Comparison of ENCODE assay signal across 9 cellular contexts in the genomic region with DNA sequence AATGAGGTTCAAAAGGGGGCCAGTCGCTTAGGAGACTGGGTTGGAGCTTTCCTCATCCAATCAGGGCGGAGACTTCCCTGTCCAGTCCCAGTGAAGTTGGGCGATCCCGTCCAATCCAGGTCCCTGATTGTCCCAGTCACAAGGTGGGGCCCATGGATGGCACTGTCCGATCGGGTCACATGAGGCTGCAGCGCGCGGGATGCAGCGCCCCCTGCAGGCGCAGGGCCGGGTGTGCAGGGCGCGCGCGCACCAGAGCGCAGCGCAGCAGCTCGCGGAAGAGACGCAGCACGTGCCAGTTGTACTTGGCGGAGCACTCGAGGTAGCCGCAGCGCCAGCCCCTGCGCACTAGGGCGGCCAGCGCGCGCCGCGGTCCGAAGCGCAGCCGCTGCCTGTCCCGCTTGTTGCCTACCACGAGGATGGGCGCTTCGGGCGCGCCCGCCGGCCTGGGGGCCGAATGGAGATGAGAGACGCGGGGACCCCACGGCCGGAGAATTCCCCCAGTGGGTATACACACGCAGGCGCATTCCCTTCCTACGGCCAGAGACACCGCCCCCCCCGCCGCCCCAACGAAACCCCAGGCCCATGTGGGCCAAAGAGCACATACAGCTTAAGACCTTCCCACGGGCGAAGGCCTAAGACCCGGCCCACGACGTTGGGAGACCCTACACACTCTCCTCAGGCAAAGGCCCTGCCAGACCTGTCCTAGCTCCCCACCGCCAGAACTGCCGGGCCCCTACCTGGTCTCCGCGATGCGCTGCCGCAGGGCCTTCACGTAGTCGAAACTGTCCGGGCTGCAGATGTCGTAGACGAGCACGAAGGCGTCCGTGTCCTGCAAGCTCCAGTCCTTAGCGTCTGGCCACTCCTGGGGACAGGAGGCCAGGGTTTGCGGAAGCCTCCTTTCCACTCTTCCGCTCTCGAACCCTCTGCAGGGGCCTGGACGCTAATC. TPM values are rescaled to one million over a fixed set of nuclear protein-coding genes. Genes with fewer than 3 reads are reported as not detected.
DNase-seq lines count a peak whose midpoint lies in the region; ATAC-seq, FAIRE-seq and TF ChIP-seq lines count a peak whose summit lies in the region.
"Had no signal": no experiment of that assay in that cellular context is flagged by ENCODE, and none has a peak within 500 bp of the region (broad histone marks: within the 10 kb centered on the region; RNA-seq: fewer than 3 reads in every experiment).

No MANE protein-coding gene starts in this region.

- no peaks in the 10 kb centered on the region for H3K36me3 Mint-ChIP-seq in activated CD8-positive, alpha-beta memory T cell treated with anti-CD3 and anti-CD28 coated beads, Interleukin-2, amount 10 ng/mL, durations not matched to agents 7 days and 5 days
- H3K36me3 Mint-ChIP-seq: natural killer cell treated with Interleukin-12 subunit alpha and Interleukin-12 subunit beta and Interleukin-15 and Interleukin-18, amount 100 ng/mL, for 72 hours had no signal

- H3K36me3 ChIP-seq in effector memory CD4-positive, alpha-beta T cell (ENCODE audit: control insufficient read depth, insufficient read depth, low read length), result no peaks in the 10 kb centered on the region

- FAIRE-seq in GM12892 (lab: Jason Lieb, UNC), result no peak

- H3K27me3 ChIP-seq in effector memory CD4-positive, alpha-beta T cell (replicated peaks; ENCODE audit: control insufficient read depth, insufficient read depth, low read length, poor library complexity, severe bottlenecking), result peaks cover 16% of the 10 kb centered on the region

- no peak overlapping the region for H3K27ac ChIP-seq in effector memory CD4-positive, alpha-beta T cell (ENCODE audit: insufficient read depth, low read length, poor library complexity, severe bottlenecking)

- CTCF ChIA-PET in activated CD8-positive, alpha-beta memory T cell treated with anti-CD3 and anti-CD28 coated beads, Interleukin-2, amount 10 ng/mL, durations not matched to agents 7 days and 5 days (lab: Charles Lee), result interaction anchor here (0.7 to 2.1 kb wide), 10 partner anchors 8 to 293 kb away, joined by 3 to 10 read pairs (median 4); a partner anchor contains a TSS

- peaks cover 35% of the 10 kb centered on the region for H3K4me1 ChIP-seq in effector memory CD4-positive, alpha-beta T cell (ENCODE audit: control insufficient read depth, insufficient read depth, low read length, poor library complexity, severe bottlenecking)

- H3K27ac Mint-ChIP-seq in activated CD8-positive, alpha-beta memory T cell treated with anti-CD3 and anti-CD28 coated beads, Interleukin-2, amount 10 ng/mL, durations not matched to agents 7 days and 5 days, result no peak overlapping the region

- intact Hi-C loops in Right ventricle myocardium inferior (cut with DNase I), result no loop called here

- peaks cover 49% of the 10 kb centered on the region for H3K27me3 Mint-ChIP-seq in activated CD8-positive, alpha-beta memory T cell treated with anti-CD3 and anti-CD28 coated beads, Interleukin-2, amount 10 ng/mL, durations not matched to agents 7 days and 5 days

- peak; percentile 29 for ATAC-seq in activated CD8-positive, alpha-beta memory T cell treated with anti-CD3 and anti-CD28 coated beads, Interleukin-2, amount 10 ng/mL, durations not matched to agents 7 days and 5 days
- ATAC-seq in Right ventricle myocardium inferior (peak; percentile 6), GM21423 (IDR thresholded peaks at IDR 0.05; ENCODE audit: unreplicated experiment) (no peak), HG03039 (IDR thresholded peaks at IDR 0.05; ENCODE audit: unreplicated experiment) (no peak), GM18873 (IDR thresholded peaks at IDR 0.05; ENCODE audit: low FRiP score, unreplicated experiment) (no peak)

- TF ChIP-seq POLR2A in GM12892 (IDR thresholded peaks at IDR 0.05; ENCODE audit: low read depth, low read length), result no peak

- peak; percentile 73 for TF ChIP-seq CTCF in retinal pigment epithelial cell (conservative IDR thresholded peaks at IDR 0.05; ENCODE audit: low read depth, low read length)

- H3K9me3 Mint-ChIP-seq in activated CD8-positive, alpha-beta memory T cell treated with anti-CD3 and anti-CD28 coated beads, Interleukin-2, amount 10 ng/mL, durations not matched to agents 7 days and 5 days (ENCODE audit: low read depth), result no peaks in the 10 kb centered on the region
- H3K9me3 Mint-ChIP-seq: natural killer cell treated with Interleukin-12 subunit alpha and Interleukin-12 subunit beta and Interleukin-15 and Interleukin-18, amount 100 ng/mL, for 72 hours had no signal

- peak; percentile 23 for DNase-seq in GM12892 (ENCODE audit: insufficient read length)
- no peak for DNase-seq in activated CD8-positive, alpha-beta memory T cell treated with anti-CD3 and anti-CD28 coated beads, Interleukin-2, amount 10 ng/mL, durations not matched to agents 7 days and 5 days
- no peak for DNase-seq in Right ventricle myocardium inferior (ENCODE audit: missing footprints)
- no peak for DNase-seq in retinal pigment epithelial cell (ENCODE audit: low read depth)
- no peak for DNase-seq in effector memory CD4-positive, alpha-beta T cell

- peaks cover 44% of the 10 kb centered on the region for H3K4me1 Mint-ChIP-seq in activated CD8-positive, alpha-beta memory T cell treated with anti-CD3 and anti-CD28 coated beads, Interleukin-2, amount 10 ng/mL, durations not matched to agents 7 days and 5 days

- no peaks in the 10 kb centered on the region for H3K9me3 ChIP-seq in effector memory CD4-positive, alpha-beta T cell (ENCODE audit: control insufficient read depth, low read length)

- no peak overlapping the region for H3K4me3 Mint-ChIP-seq in activated CD8-positive, alpha-beta memory T cell treated with anti-CD3 and anti-CD28 coated beads, Interleukin-2, amount 10 ng/mL, durations not matched to agents 7 days and 5 days

- no peak overlapping the region for H3K4me3 ChIP-seq in retinal pigment epithelial cell (ENCODE audit: low read length)
- H3K4me3 ChIP-seq in effector memory CD4-positive, alpha-beta T cell (ENCODE audit: insufficient read depth, low read depth, low read length, poor library complexity, severe bottlenecking), result no peak overlapping the region

RNA-seq across cellular contexts. Expression of a gene that starts 2.1 kb away (rescaled TPM):
- polyA plus RNA-seq in GM12892 (2012; ENCODE audit: missing spikeins), result not detected
- under 1 TPM; 0.63 to 0.70 TPM for total RNA-seq in activated CD8-positive, alpha-beta memory T cell treated with anti-CD3 and anti-CD28 coated beads, Interleukin-2, amount 10 ng/mL, durations not matched to agents 7 days and 5 days
- 1.1 TPM for total RNA-seq in Right ventricle myocardium inferior

RNA-seq across cellular contexts. Expression of a gene that starts 6.9 kb away (rescaled TPM):
- polyA plus RNA-seq in GM12892 (2012; ENCODE audit: missing spikeins), result not detected
- 10 to 100 TPM; 12.0 to 16.9 TPM for total RNA-seq in activated CD8-positive, alpha-beta memory T cell treated with anti-CD3 and anti-CD28 coated beads, Interleukin-2, amount 10 ng/mL, durations not matched to agents 7 days and 5 days
- total RNA-seq in Right ventricle myocardium inferior, result 24.3 TPM

RNA-seq across cellular contexts. Expression of a gene that starts 45.3 kb away (rescaled TPM):
- polyA plus RNA-seq in GM12892 (2012; ENCODE audit: missing spikeins), result 159 TPM
- total RNA-seq in activated CD8-positive, alpha-beta memory T cell treated with anti-CD3 and anti-CD28 coated beads, Interleukin-2, amount 10 ng/mL, durations not matched to agents 7 days and 5 days, result 100 to 1,000 TPM; 336 to 408 TPM
- 112 TPM for total RNA-seq in Right ventricle myocardium inferior

RNA-seq across cellular contexts. Expression of a gene that starts 45.6 kb away (rescaled TPM):
- 8.0 TPM for polyA plus RNA-seq in GM12892 (2012; ENCODE audit: missing spikeins)
- total RNA-seq in activated CD8-positive, alpha-beta memory T cell treated with anti-CD3 and anti-CD28 coated beads, Interleukin-2, amount 10 ng/mL, durations not matched to agents 7 days and 5 days, result 10 to 100 TPM; 40.5 to 44.7 TPM
- 11.6 TPM for total RNA-seq in Right ventricle myocardium inferior

Comparison
In these comparisons a context has a peak if more than half of its experiments do, and no peak if none do; other contexts are left out.
1. ATAC-seq: peak in activated CD8-positive, alpha-beta memory T cell treated with anti-CD3 and anti-CD28 coated beads, Interleukin-2, amount 10 ng/mL, durations not matched to agents 7 days and 5 days (single experiment) and Right ventricle myocardium inferior (single experiment); none in GM21423 (single experiment), HG03039 (single experiment) and GM18873 (single experiment).